Comparison of ENCODE assay signal across 8 cellular contexts in genomic region chr1:214551436-214552173, GRCh38. TPM values are rescaled to one million over a fixed set of nuclear protein-coding genes. Genes with fewer than 3 reads are reported as not detected.
A peak's percentile ranks its signal among the peaks of the same experiment; 100 is the strongest.
DNase-seq lines count a peak whose midpoint lies in the region; ATAC-seq and TF ChIP-seq lines count a peak whose summit lies in the region.

Gene PTPN14 (minus strand): TSS chr1:214551602. CDS start chr1:214464803, 86,799 bp downstream.

- TF ChIP-seq CTCF in Panc1 (IDR thresholded peaks at IDR 0.05) (peak; percentile 67), gastrocnemius medialis (IDR thresholded peaks at IDR 0.05 in 4 of 5, conservative IDR thresholded peaks at IDR 0.05 in 1 of 5) (peak in 3 of 5 experiments; percentile 13 to 39 (median 21))

- POLR2A ChIA-PET in Panc1 (lab: Charles Lee) = interaction anchor here (0.5 to 1.9 kb wide), 9 partner anchors 16 to 145 kb away, joined by 3 to 10 read pairs (median 3); partner anchors contain the start of gene CENPF

- ATAC-seq in Panc1 = peak; percentile 87
- ATAC-seq in gastrocnemius medialis = peak; percentile 73 to 75
- ATAC-seq in HG02763 (IDR thresholded peaks at IDR 0.05; ENCODE audit: unreplicated experiment) = no peak

- H3K4me1 ChIP-seq in ES-I3 (ENCODE audit: insufficient read depth, low read length) (peaks cover 38% of the 10 kb centered on the region), Panc1 (ENCODE audit: control insufficient read depth, insufficient read depth, low read length) (peaks cover 41% of the 10 kb centered on the region), gastrocnemius medialis (peaks cover 37 to 38% of the 10 kb centered on the region in 2 donors)

- H3K9ac ChIP-seq in ES-I3 (ENCODE audit: low read depth, low read length) = peak within 1 kb of the TSS; percentile 89

- H3K36me3 ChIP-seq in ES-I3 (ENCODE audit: insufficient read depth, low read length) (no peaks in the 10 kb centered on the region), Panc1 (ENCODE audit: control insufficient read depth, insufficient read depth, low read length) (no peaks in the 10 kb centered on the region; the same call in 1 of the 2 replicates), gastrocnemius medialis (no peaks in the 10 kb centered on the region)

- no peaks in the 10 kb centered on the region for H3K9me3 ChIP-seq in ES-I3 (ENCODE audit: control insufficient read depth, insufficient read depth, low read length)
- H3K9me3 ChIP-seq in Panc1 (ENCODE audit: control insufficient read depth, insufficient read depth, low read depth, low read length) = no peaks in the 10 kb centered on the region
- H3K9me3 ChIP-seq in gastrocnemius medialis = no peaks in the 10 kb centered on the region

- H3K4me3 ChIP-seq in Panc1 (ENCODE audit: low read depth in 2 of 2, low read length in 2 of 2) (peak within 1 kb of the TSS; percentile 91 to 92), gastrocnemius medialis (peak within 1 kb of the TSS; percentile 68 to 96 (median 87))

- CTCF ChIA-PET in Panc1 (lab: Charles Lee) = interaction anchor here (1.0 to 1.3 kb wide), 2 partner anchors 31 to 33 kb away, joined by 3 to 6 read pairs; no protein-coding TSS in a partner anchor

- in situ Hi-C loops in Panc1 (cut with HindIII; ENCODE audit: low pct_unique_long_range_greater_than_20kb, low sequenced_read_pairs) (no loop called here), gastrocnemius medialis (cut with MboI; ENCODE audit: low sequenced_read_pairs in 4 of 4) (no loop called here)

- intact Hi-C loops in Panc1 (cut with micrococcal nuclease; ENCODE audit: unreplicated experiment) (no loop called here), gastrocnemius medialis (cut with DNase I; ENCODE audit: low total_unique reads) (loop anchor here (1.0 to 2.0 kb wide), 2 partner anchors 31 to 189 kb away; no protein-coding TSS in a partner anchor)

- peak within 1 kb of the TSS; percentile 99 for H3K27ac ChIP-seq in Panc1 (ENCODE audit: low read length)
- peak within 1 kb of the TSS; percentile 93 to 99 (median 95) for H3K27ac ChIP-seq in gastrocnemius medialis

- BruUV-seq in Panc1 (replicated peaks; lab: Mats Ljungman, UMichigan) = no TSS peak

- DNase-seq in HCEC 1CT (peak; percentile 95), Panc1 (ENCODE audit: low read depth, low spot score) (no peak), cerebellum (ENCODE audit: low spot score) (peak; percentile 27), iPS-NIHi7 (ENCODE audit: extremely low spot score) (peak; percentile 94), gastrocnemius medialis (peak; percentile 64 to 80)
- DNase-seq in NK-92 treated with Interleukin-12 subunit alpha and Interleukin-12 subunit beta, amount 100 ng/mL, for 24 hours (lab: John Stamatoyannopoulos, UW) = no peak

- peak; percentile 80 to 82 for TF ChIP-seq POLR2A in gastrocnemius medialis (IDR thresholded peaks at IDR 0.05)

- H3K27me3 ChIP-seq in Panc1 (ENCODE audit: control insufficient read depth, insufficient read depth, low read length) = no peaks in the 10 kb centered on the region
- H3K27me3 ChIP-seq in gastrocnemius medialis = no peaks in the 10 kb centered on the region

RNA-seq across cellular contexts. Expression of gene PTPN14, which starts in this region (rescaled TPM):
- total RNA-seq in Panc1 (2021; ENCODE audit: unreplicated experiment) (209 TPM), cerebellum (6.0 TPM), gastrocnemius medialis (10 to 100 TPM; 42.8 to 63.8 (median 50.4) TPM)
- 50.0 TPM for polyA plus RNA-seq in Panc1 (2012; ENCODE audit: insufficient read length)

Comparison
In these comparisons a context has a peak if more than half of its experiments do, and no peak if none do; other contexts are left out.
1. DNase-seq: peak in HCEC 1CT (single experiment), cerebellum (single experiment), iPS-NIHi7 (single experiment) and gastrocnemius medialis (2 of 2); none in Panc1 (single experiment) and NK-92 treated with Interleukin-12 subunit alpha and Interleukin-12 subunit beta, amount 100 ng/mL, for 24 hours (single experiment).